15 cellular contexts compared by ENCODE assay signal in genomic region chr12:6346235-6346832, GRCh38. TPM values are rescaled to one million over a fixed set of nuclear protein-coding genes. Genes with fewer than 3 reads are reported as not detected.
DNase-seq lines count a peak whose midpoint lies in the region; ATAC-seq and FAIRE-seq lines count a peak whose summit lies in the region.
"Had no signal": no experiment of that assay in that cellular context is flagged by ENCODE, and none has a peak within 500 bp of the region (broad histone marks: within the 10 kb centered on the region; RNA-seq: fewer than 3 reads in every experiment).

No MANE protein-coding gene starts in this region.

- CTCF ChIA-PET in CD8-positive, alpha-beta memory T cell (lab: Charles Lee): interaction anchor here (1.2 to 6.8 kb wide), 5 partner anchors 11 to 22 kb away, joined by 5 to 58 read pairs (median 10); no protein-coding TSS in a partner anchor

- H3K4me1 Mint-ChIP-seq in CD8-positive, alpha-beta memory T cell: peaks cover 44 to 54% (median 45%) of the 10 kb centered on the region in 3 donors
- H3K4me1 Mint-ChIP-seq in activated naive CD8-positive, alpha-beta T cell treated with anti-CD3 and anti-CD28 coated beads, Interleukin-2, amount 10 ng/mL, durations not matched to agents 7 days and 5 days: peaks cover 44% of the 10 kb centered on the region
- peaks cover 36 to 61% (median 57%) of the 10 kb centered on the region in 4 donors for H3K4me1 Mint-ChIP-seq in naive thymus-derived CD8-positive, alpha-beta T cell

- in situ Hi-C loops in ACHN (cut with HindIII; ENCODE audit: low pct_ligation_motif_present, low pct_unique_long_range_greater_than_20kb, low sequenced_read_pairs): no loop called here

- H3K27ac Mint-ChIP-seq in CD8-positive, alpha-beta memory T cell: peak overlapping the region in 5 of 8 donors; percentile 83 to 95 (median 91)
- peak overlapping the region; percentile 88 for H3K27ac Mint-ChIP-seq in activated naive CD8-positive, alpha-beta T cell treated with anti-CD3 and anti-CD28 coated beads, Interleukin-2, amount 10 ng/mL, durations not matched to agents 7 days and 5 days
- H3K27ac Mint-ChIP-seq in naive thymus-derived CD8-positive, alpha-beta T cell: peak overlapping the region in 6 of 10 donors; percentile 48 to 87 (median 80)

- H3K4me1 ChIP-seq in ACC112 (ENCODE audit: control insufficient read depth, insufficient read depth, low read length, unreplicated experiment): peaks cover 44% of the 10 kb centered on the region
- H3K4me1 ChIP-seq in CD8-positive, alpha-beta memory T cell (ENCODE audit: insufficient read depth, low read length): peaks cover 53% of the 10 kb centered on the region

- peak overlapping the region; percentile 76; the same call in 1 of the 2 replicates for H3K27ac ChIP-seq in ACC112 (ENCODE audit: low read depth, low read length)
- H3K27ac ChIP-seq in CD8-positive, alpha-beta memory T cell (ENCODE audit: low read depth, low read length): no peak overlapping the region
- H3K27ac ChIP-seq: cardiac muscle cell had no signal

- H3K9me3 Mint-ChIP-seq in CD8-positive, alpha-beta memory T cell: no peaks in the 10 kb centered on the region
- H3K9me3 Mint-ChIP-seq in activated naive CD8-positive, alpha-beta T cell treated with anti-CD3 and anti-CD28 coated beads, Interleukin-2, amount 10 ng/mL, durations not matched to agents 7 days and 5 days: no peaks in the 10 kb centered on the region
- no peaks in the 10 kb centered on the region for H3K9me3 Mint-ChIP-seq in naive thymus-derived CD8-positive, alpha-beta T cell

- no peak for DNase-seq in CD8-positive, alpha-beta memory T cell
- no peak for DNase-seq in activated naive CD8-positive, alpha-beta T cell treated with anti-CD3 and anti-CD28 coated beads, Interleukin-2, amount 10 ng/mL, durations not matched to agents 7 days and 5 days
- no peak for DNase-seq in naive thymus-derived CD8-positive, alpha-beta T cell
- no peak for DNase-seq in ACHN
- DNase-seq in HTR-8/SVneo (ENCODE audit: insufficient read length, low spot score): no peak
- no peak for DNase-seq in HT-29 (ENCODE audit: low spot score)
- DNase-seq: activated CD8-positive, alpha-beta memory T cell treated with anti-CD3 and anti-CD28 coated beads, Interleukin-2, amount 50 U/mL, for 48 hours; NCI-H526; pancreas; stimulated activated CD4-positive, alpha-beta T cell treated with anti-CD3 and anti-CD28 coated beads, Interleukin-4, amount 100 ng/mL, for 4 hours had no signal

- POLR2A ChIA-PET in CD8-positive, alpha-beta memory T cell (lab: Charles Lee): interaction anchor here (0.8 to 1.5 kb wide), 2 partner anchors 10 to 11 kb away, joined by 4 to 5 read pairs; no protein-coding TSS in a partner anchor
- POLR2A ChIA-PET in activated naive CD8-positive, alpha-beta T cell treated with anti-CD3 and anti-CD28 coated beads, Interleukin-2, amount 10 ng/mL, durations not matched to agents 7 days and 5 days (lab: Charles Lee): interaction anchor here (0.7 to 3.6 kb wide), 7 partner anchors 10 to 288 kb away, joined by 3 to 41 read pairs (median 7); no protein-coding TSS in a partner anchor
- POLR2A ChIA-PET in naive thymus-derived CD8-positive, alpha-beta T cell (lab: Charles Lee): interaction anchor here (0.6 to 7.4 kb wide), 8 partner anchors 10 to 147 kb away, joined by 3 to 70 read pairs (median 5); partner anchors contain the start of gene MRPL51

- H3K27me3 ChIP-seq in ACC112 (ENCODE audit: insufficient read depth, low read length): no peaks in the 10 kb centered on the region
- H3K27me3 ChIP-seq in CD8-positive, alpha-beta memory T cell (ENCODE audit: insufficient read depth, low read length, poor library complexity, severe bottlenecking): no peaks in the 10 kb centered on the region
- H3K27me3 ChIP-seq: cardiac muscle cell, pancreas had no signal

- H3K79me2 ChIP-seq in ACC112 (ENCODE audit: control insufficient read depth, insufficient read depth, low read length, unreplicated experiment): peaks cover 9% of the 10 kb centered on the region

- H3K36me3 ChIP-seq in ACC112 (ENCODE audit: insufficient read depth, low read length): no peaks in the 10 kb centered on the region
- H3K36me3 ChIP-seq in CD8-positive, alpha-beta memory T cell (ENCODE audit: insufficient read depth, low read length): no peaks in the 10 kb centered on the region
- H3K36me3 ChIP-seq: cardiac muscle cell had no signal

- peak overlapping the region; percentile 24 to 74 (median 57) for H3K4me3 Mint-ChIP-seq in CD8-positive, alpha-beta memory T cell
- H3K4me3 Mint-ChIP-seq in activated naive CD8-positive, alpha-beta T cell treated with anti-CD3 and anti-CD28 coated beads, Interleukin-2, amount 10 ng/mL, durations not matched to agents 7 days and 5 days: peak overlapping the region; percentile 65
- peak overlapping the region in 7 of 10 donors; percentile 7 to 67 (median 48) for H3K4me3 Mint-ChIP-seq in naive thymus-derived CD8-positive, alpha-beta T cell

- H3K36me3 Mint-ChIP-seq in CD8-positive, alpha-beta memory T cell: peaks cover under 1 to 8% (median 2%) of the 10 kb centered on the region in 3 donors
- peaks cover under 1% of the 10 kb centered on the region for H3K36me3 Mint-ChIP-seq in activated naive CD8-positive, alpha-beta T cell treated with anti-CD3 and anti-CD28 coated beads, Interleukin-2, amount 10 ng/mL, durations not matched to agents 7 days and 5 days
- H3K36me3 Mint-ChIP-seq in naive thymus-derived CD8-positive, alpha-beta T cell: no peaks in the 10 kb centered on the region

- no peak overlapping the region for H3K4me3 ChIP-seq in ACC112 (ENCODE audit: low read depth, low read length)
- H3K4me3 ChIP-seq in CD8-positive, alpha-beta memory T cell (ENCODE audit: low read length): peak overlapping the region; percentile 11
- H3K4me3 ChIP-seq: cardiac muscle cell, pancreas had no signal

- H3K27me3 Mint-ChIP-seq in CD8-positive, alpha-beta memory T cell: peaks cover 1 to 4% of the 10 kb centered on the region in 2 donors
- no peaks in the 10 kb centered on the region for H3K27me3 Mint-ChIP-seq in activated naive CD8-positive, alpha-beta T cell treated with anti-CD3 and anti-CD28 coated beads, Interleukin-2, amount 10 ng/mL, durations not matched to agents 7 days and 5 days
- H3K27me3 Mint-ChIP-seq in naive thymus-derived CD8-positive, alpha-beta T cell: peaks cover 0 to 7% (median 0%) of the 10 kb centered on the region in 5 donors

- no peak overlapping the region for H2AFZ ChIP-seq in ACC112 (ENCODE audit: low read length, unreplicated experiment)

- H3K9me3 ChIP-seq in CD8-positive, alpha-beta memory T cell (ENCODE audit: low read length): no peaks in the 10 kb centered on the region
- H3K9me3 ChIP-seq: pancreas had no signal

- FAIRE-seq in HTR-8/SVneo (lab: Jason Lieb, UNC): no peak
- FAIRE-seq: keratinocyte, pancreas had no signal

- ATAC-seq in activated naive CD8-positive, alpha-beta T cell treated with anti-CD3 and anti-CD28 coated beads, Interleukin-2, amount 10 ng/mL, durations not matched to agents 7 days and 5 days (ENCODE audit: low read depth): no peak
- no peak for ATAC-seq in naive thymus-derived CD8-positive, alpha-beta T cell
- ATAC-seq in HG02870 (IDR thresholded peaks at IDR 0.05; ENCODE audit: unreplicated experiment): no peak

RNA-seq across cellular contexts. Expression of gene TNFRSF1A, which starts 4.5 kb away (rescaled TPM):
- total RNA-seq in CD8-positive, alpha-beta memory T cell: 10 to 100 TPM; 62.1 to 62.9 TPM
- polyA plus RNA-seq in CD8-positive, alpha-beta memory T cell: 57.1 TPM
- total RNA-seq in activated naive CD8-positive, alpha-beta T cell treated with anti-CD3 and anti-CD28 coated beads, Interleukin-2, amount 10 ng/mL, durations not matched to agents 7 days and 5 days: 10 to 100 TPM; 82.9 to 87.1 TPM
- 10 to 100 TPM; 91.7 to 97.6 TPM for total RNA-seq in naive thymus-derived CD8-positive, alpha-beta T cell
- polyA plus RNA-seq in naive thymus-derived CD8-positive, alpha-beta T cell: 10 to 100 TPM; 19.5 to 43.7 (median 31.1) TPM
- 91.9 and 94.5 TPM in 2 replicates for total RNA-seq in HT-29 (2014; rRNA removed; shearing (Covaris generic))

RNA-seq across cellular contexts. Expression of gene SCNN1A, which starts 29.0 kb away (rescaled TPM):
- under 1 TPM; 0.77 to 0.93 TPM for total RNA-seq in CD8-positive, alpha-beta memory T cell
- polyA plus RNA-seq in CD8-positive, alpha-beta memory T cell: 0.49 TPM
- total RNA-seq in activated naive CD8-positive, alpha-beta T cell treated with anti-CD3 and anti-CD28 coated beads, Interleukin-2, amount 10 ng/mL, durations not matched to agents 7 days and 5 days: 1 to 10 TPM in 1 of 2 experiments, under 1 TPM in 1; 0.43 to 1.1 TPM
- 1 to 10 TPM; 4.0 to 4.7 TPM for total RNA-seq in naive thymus-derived CD8-positive, alpha-beta T cell
- under 1 TPM; 0.06 to 0.65 (median 0.23) TPM for polyA plus RNA-seq in naive thymus-derived CD8-positive, alpha-beta T cell
- total RNA-seq in HT-29 (2014; rRNA removed; shearing (Covaris generic)): 161 and 221 TPM in 2 replicates
- total RNA-seq: T-helper 1 cell treated with Interleukin-12 subunit alpha and Interleukin-12 subunit beta and Interleukin-4 antibody, amounts not matched to agents 30 ng/mL and 1 ng/mL, for 36 hours had no signal
- polyA plus RNA-seq: cardiac muscle cell had no signal

RNA-seq across cellular contexts. Expression of gene PLEKHG6, which starts 35.9 kb away (rescaled TPM):
- not detected for total RNA-seq in CD8-positive, alpha-beta memory T cell
- polyA plus RNA-seq in CD8-positive, alpha-beta memory T cell: 0.72 TPM
- not detected for total RNA-seq in activated naive CD8-positive, alpha-beta T cell treated with anti-CD3 and anti-CD28 coated beads, Interleukin-2, amount 10 ng/mL, durations not matched to agents 7 days and 5 days
- total RNA-seq in naive thymus-derived CD8-positive, alpha-beta T cell: not detected
- polyA plus RNA-seq in naive thymus-derived CD8-positive, alpha-beta T cell: under 1 TPM; 0.14 to 0.17 (median 0.15) TPM
- total RNA-seq in HT-29 (2014; rRNA removed; shearing (Covaris generic)): 90.1 and 94.8 TPM in 2 replicates
- total RNA-seq: T-helper 1 cell treated with Interleukin-12 subunit alpha and Interleukin-12 subunit beta and Interleukin-4 antibody, amounts not matched to agents 30 ng/mL and 1 ng/mL, for 36 hours had no signal

RNA-seq across cellular contexts. Expression of gene LTBR, which starts 37.6 kb away (rescaled TPM):
- total RNA-seq in CD8-positive, alpha-beta memory T cell: 1 to 10 TPM in 1 of 2 experiments, under 1 TPM in 1; 0.51 to 1.4 TPM
- polyA plus RNA-seq in CD8-positive, alpha-beta memory T cell: not detected
- total RNA-seq in activated naive CD8-positive, alpha-beta T cell treated with anti-CD3 and anti-CD28 coated beads, Interleukin-2, amount 10 ng/mL, durations not matched to agents 7 days and 5 days: 1 to 10 TPM in 1 of 2 experiments, under 1 TPM in 1; 0.61 to 1.4 TPM
- total RNA-seq in naive thymus-derived CD8-positive, alpha-beta T cell: under 1 TPM; 0.91 to 0.93 TPM
- under 1 TPM in 1 of 3 donors, not detected in 2; 0.23 TPM for polyA plus RNA-seq in naive thymus-derived CD8-positive, alpha-beta T cell
- 176 and 234 TPM in 2 replicates for total RNA-seq in HT-29 (2014; rRNA removed; shearing (Covaris generic))

Comparison
In these comparisons a context has a peak if more than half of its experiments do, and no peak if none do; other contexts are left out.
1. RNA of gene SCNN1A, which starts 29.0 kb away (total RNA-seq): 161 to 221 TPM in HT-29; 4.0 to 4.7 TPM in naive thymus-derived CD8-positive, alpha-beta T cell, 0.43 to 1.1 TPM in activated naive CD8-positive, alpha-beta T cell treated with anti-CD3 and anti-CD28 coated beads, Interleukin-2, amount 10 ng/mL, durations not matched to agents 7 days and 5 days and 0.77 to 0.93 TPM in CD8-positive, alpha-beta memory T cell; every median in the first group is over 10 times any median in the second.
2. RNA of gene PLEKHG6, which starts 35.9 kb away (total RNA-seq): 90.1 to 94.8 TPM in HT-29; not detected in activated naive CD8-positive, alpha-beta T cell treated with anti-CD3 and anti-CD28 coated beads, Interleukin-2, amount 10 ng/mL, durations not matched to agents 7 days and 5 days, not detected in CD8-positive, alpha-beta memory T cell and not detected in naive thymus-derived CD8-positive, alpha-beta T cell; every median in the first group is over 10 times any median in the second.
3. Peak in every context shown above with its lines, with median percentiles within 50 percentile points of each other: H3K27ac Mint-ChIP-seq and H3K4me3 Mint-ChIP-seq.